In the genomic region with DNA sequence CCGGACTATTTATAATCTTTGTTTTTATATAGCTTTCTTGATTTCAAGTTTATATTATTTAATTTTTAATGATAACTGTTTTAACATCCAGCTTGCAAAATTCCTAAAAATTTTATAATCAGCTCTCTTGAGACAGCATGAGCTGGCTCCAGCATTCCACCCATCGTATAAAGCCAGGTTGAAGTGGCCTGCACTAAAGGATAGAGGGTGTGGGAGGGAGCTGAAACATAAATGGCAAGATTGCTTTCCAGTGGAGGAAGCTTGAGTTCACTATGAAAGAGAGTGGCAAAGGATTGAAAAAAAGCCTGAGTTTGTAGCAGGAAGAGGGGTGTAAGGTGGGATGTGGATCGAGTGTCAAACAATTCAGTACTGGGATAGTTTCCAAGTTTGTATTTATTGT, we compare ENCODE assay signal across 27 cellular contexts. TPM values are rescaled to one million over a fixed set of nuclear protein-coding genes. Genes with fewer than 3 reads are reported as not detected.
DNase-seq lines count a peak whose midpoint lies in the region; ATAC-seq, FAIRE-seq and TF ChIP-seq lines count a peak whose summit lies in the region.
"Had no signal": no experiment of that assay in that cellular context is flagged by ENCODE, and none has a peak within 500 bp of the region (broad histone marks: within the 10 kb centered on the region; RNA-seq: fewer than 3 reads in every experiment).

No MANE protein-coding gene starts in this region.

- peak; percentile 49 for FAIRE-seq in colon (lab: Jason Lieb, UNC)
- FAIRE-seq: A549, GM12892 had no signal

- no peak overlapping the region for H2BK15ac ChIP-seq in mesenchymal stem cell (ENCODE audit: low read depth, poor library complexity, severe bottlenecking)

- TF ChIP-seq CTCF in HFFc6 (IDR thresholded peaks at IDR 0.05): no peak

- H3K14ac ChIP-seq in mesenchymal stem cell (ENCODE audit: low read length in 2 of 2): no peak overlapping the region

- peak overlapping the region; percentile 52; the same call in 1 of the 2 replicates for H3K4me3 Mint-ChIP-seq in HFFc6
- H3K4me3 Mint-ChIP-seq: activated naive CD4-positive, alpha-beta T cell treated with anti-CD3 and anti-CD28 coated beads, Interleukin-2, amount 10 ng/mL, durations not matched to agents 7 days and 5 days; activated T-helper 1 cell treated with anti-CD3 and anti-CD28 coated beads, Interleukin-12 subunit alpha, Interleukin-12 subunit beta, Interleukin-2, Interleukin-4 antibody, amounts not matched to agents 30 ng/mL and 10 ng/mL and 1 ng/mL, durations not matched to agents 14 hours and 24 hours and 36 hours; B cell; stimulated activated effector memory CD8-positive, alpha-beta T cell treated with anti-CD3 and anti-CD28 coated beads, Interleukin-12 subunit alpha, Interleukin-12 subunit beta, amount 100 ng/mL, for 72 hours had no signal

- H3K27ac Mint-ChIP-seq in HFFc6: no peak overlapping the region
- H3K27ac Mint-ChIP-seq: activated naive CD4-positive, alpha-beta T cell treated with anti-CD3 and anti-CD28 coated beads, Interleukin-2, amount 10 ng/mL, durations not matched to agents 7 days and 5 days; activated T-helper 1 cell treated with anti-CD3 and anti-CD28 coated beads, Interleukin-12 subunit alpha, Interleukin-12 subunit beta, Interleukin-2, Interleukin-4 antibody, amounts not matched to agents 30 ng/mL and 10 ng/mL and 1 ng/mL, durations not matched to agents 14 hours and 24 hours and 36 hours; B cell; stimulated activated effector memory CD8-positive, alpha-beta T cell treated with anti-CD3 and anti-CD28 coated beads, Interleukin-12 subunit alpha, Interleukin-12 subunit beta, amount 100 ng/mL, for 72 hours had no signal

- H3K9me3 ChIP-seq in mesenchymal stem cell (ENCODE audit: control insufficient read depth, low read length): no peaks in the 10 kb centered on the region
- H3K9me3 ChIP-seq: A549, ascending aorta, ovary, testis, vagina had no signal

- no peak overlapping the region for H3K23ac ChIP-seq in mesenchymal stem cell (ENCODE audit: low read length in 2 of 2)

- no peak overlapping the region for H3K18ac ChIP-seq in mesenchymal stem cell (ENCODE audit: low read depth in 1 of 2, low read length in 2 of 2)

- H3K27ac ChIP-seq in ACC112 (ENCODE audit: low read depth, low read length) (no peak overlapping the region), mesenchymal stem cell (ENCODE audit: low read length, poor library complexity, severe bottlenecking) (no peak overlapping the region)
- H3K27ac ChIP-seq: A549, ascending aorta, ovary, RWPE1, testis, vagina had no signal

- no peak for ATAC-seq in HG03469 (IDR thresholded peaks at IDR 0.05; ENCODE audit: unreplicated experiment)
- ATAC-seq in GM18505 (IDR thresholded peaks at IDR 0.05; ENCODE audit: unreplicated experiment): no peak
- ATAC-seq: A549; stimulated activated effector memory CD8-positive, alpha-beta T cell treated with anti-CD3 and anti-CD28 coated beads, Interleukin-12 subunit alpha, Interleukin-12 subunit beta, amount 100 ng/mL, for 72 hours had no signal

- no peak overlapping the region for H4K8ac ChIP-seq in mesenchymal stem cell (ENCODE audit: low read length)

- H2BK12ac ChIP-seq in mesenchymal stem cell (ENCODE audit: low read length in 2 of 2): no peak overlapping the region

- no peaks in the 10 kb centered on the region for H3K79me2 ChIP-seq in ACC112 (ENCODE audit: control insufficient read depth, insufficient read depth, low read length, unreplicated experiment)

- H3K4me3 ChIP-seq in ACC112 (ENCODE audit: low read depth, low read length): peak overlapping the region; percentile 43
- H3K4me3 ChIP-seq in mesenchymal stem cell (ENCODE audit: insufficient read depth in 1 of 2, low read depth in 1 of 2, low read length in 2 of 2): peak overlapping the region in 1 of 2 experiments; percentile 55
- H3K4me3 ChIP-seq: A549, ascending aorta, ovary, testis, vagina had no signal

- H2BK5ac ChIP-seq in mesenchymal stem cell (ENCODE audit: low read depth, low read length, poor library complexity, severe bottlenecking): no peak overlapping the region

- H3K27me3 ChIP-seq in ACC112 (ENCODE audit: insufficient read depth, low read length) (no peaks in the 10 kb centered on the region; the same call in 1 of the 2 replicates), mesenchymal stem cell (ENCODE audit: control insufficient read depth in 1 of 2, insufficient read depth in 1 of 2, low read length in 2 of 2) (no peaks in the 10 kb centered on the region)
- H3K27me3 ChIP-seq: ascending aorta, ovary, testis, vagina had no signal

- peaks cover 2% of the 10 kb centered on the region; the same call in 1 of the 2 replicates for H3K27me3 Mint-ChIP-seq in HFFc6 (ENCODE audit: insufficient read depth)
- H3K27me3 Mint-ChIP-seq: activated naive CD4-positive, alpha-beta T cell treated with anti-CD3 and anti-CD28 coated beads, Interleukin-2, amount 10 ng/mL, durations not matched to agents 7 days and 5 days had no signal

- no peaks in the 10 kb centered on the region for H3K79me1 ChIP-seq in mesenchymal stem cell (replicated peaks; ENCODE audit: low read length, poor library complexity, severe bottlenecking)

- H3K9me3 Mint-ChIP-seq in HFFc6: peaks cover 8% of the 10 kb centered on the region; the same call in 1 of the 2 replicates
- H3K9me3 Mint-ChIP-seq: activated naive CD4-positive, alpha-beta T cell treated with anti-CD3 and anti-CD28 coated beads, Interleukin-2, amount 10 ng/mL, durations not matched to agents 7 days and 5 days; activated T-helper 1 cell treated with anti-CD3 and anti-CD28 coated beads, Interleukin-12 subunit alpha, Interleukin-12 subunit beta, Interleukin-2, Interleukin-4 antibody, amounts not matched to agents 30 ng/mL and 10 ng/mL and 1 ng/mL, durations not matched to agents 14 hours and 24 hours and 36 hours; stimulated activated effector memory CD8-positive, alpha-beta T cell treated with anti-CD3 and anti-CD28 coated beads, Interleukin-12 subunit alpha, Interleukin-12 subunit beta, amount 100 ng/mL, for 72 hours had no signal

- H3K4me2 ChIP-seq in mesenchymal stem cell (ENCODE audit: low read length, poor library complexity, severe bottlenecking): no peak overlapping the region
- H3K4me2 ChIP-seq: A549 had no signal

- WGBS in mesenchymal stem cell: 78% methylated on average over 2 of the region's 3 CpGs

- H3K36me3 Mint-ChIP-seq in HFFc6 (ENCODE audit: low read depth): 0 out of 2 replicates have a peak, but pooled peaks cover 3% of the 10 kb centered on the region
- H3K36me3 Mint-ChIP-seq: activated naive CD4-positive, alpha-beta T cell treated with anti-CD3 and anti-CD28 coated beads, Interleukin-2, amount 10 ng/mL, durations not matched to agents 7 days and 5 days; stimulated activated effector memory CD8-positive, alpha-beta T cell treated with anti-CD3 and anti-CD28 coated beads, Interleukin-12 subunit alpha, Interleukin-12 subunit beta, amount 100 ng/mL, for 72 hours had no signal

- DNase-seq in HFFc6 (no peak), mesenchymal stem cell (no peak), NCI-H1417 (lab: John Stamatoyannopoulos, UW) (no peak), NOMO-1 treated with dmso at 0.1 percent for 144 hours (lab: John Stamatoyannopoulos, UW; ENCODE audit: unreplicated experiment) (no peak)
- DNase-seq: activated naive CD4-positive, alpha-beta T cell treated with anti-CD3 and anti-CD28 coated beads, Interleukin-2, amount 10 ng/mL, durations not matched to agents 7 days and 5 days; caudate nucleus; head of caudate nucleus; kidney glomerular epithelial cell; mesendoderm; naive B cell; NCI-H2107; NCI-H524 treated with DMSO at 0.1 percent for 48 hours; ovary; stimulated activated CD4-positive, alpha-beta T cell treated with anti-CD3 and anti-CD28 coated beads, Interleukin-2, amount 100 ng/mL, for 48 hours; testis had no signal

- peak overlapping the region; percentile 39 for H2AFZ ChIP-seq in ACC112 (ENCODE audit: low read length, unreplicated experiment)
- H2AFZ ChIP-seq in mesenchymal stem cell (ENCODE audit: low read depth, low read length): no peak overlapping the region

- H2BK120ac ChIP-seq in mesenchymal stem cell (ENCODE audit: low read depth, low read length): no peak overlapping the region

- no peak overlapping the region for H3K4ac ChIP-seq in mesenchymal stem cell (ENCODE audit: low read depth in 1 of 2, low read length in 2 of 2)

- H2AK5ac ChIP-seq in mesenchymal stem cell (ENCODE audit: low read length, severe bottlenecking): no peak overlapping the region

- H3K4me1 ChIP-seq in ACC112 (ENCODE audit: control insufficient read depth, insufficient read depth, low read length, unreplicated experiment) (no peaks in the 10 kb centered on the region), mesenchymal stem cell (ENCODE audit: control insufficient read depth, insufficient read depth, low read depth, low read length) (no peaks in the 10 kb centered on the region)
- H3K4me1 ChIP-seq: A549, ascending aorta, testis, vagina had no signal

- TF ChIP-seq POLR2A in GM18505 (IDR thresholded peaks at IDR 0.05; ENCODE audit: borderline replicate concordance, extremely low read depth, insufficient read depth, insufficient read length): no peak

- no peaks in the 10 kb centered on the region for H3K36me3 ChIP-seq in ACC112 (ENCODE audit: insufficient read depth, low read length)
- H3K36me3 ChIP-seq in mesenchymal stem cell (ENCODE audit: control insufficient read depth in 1 of 2, insufficient read depth in 2 of 2, low read depth in 1 of 2, low read length in 2 of 2): no peaks in the 10 kb centered on the region
- H3K36me3 ChIP-seq: ascending aorta, ovary, vagina had no signal

- H4K91ac ChIP-seq in mesenchymal stem cell (ENCODE audit: low read length): no peak overlapping the region

- peaks cover 1% of the 10 kb centered on the region; the same call in 1 of the 2 replicates for H3K4me1 Mint-ChIP-seq in HFFc6 (ENCODE audit: low read depth)
- H3K4me1 Mint-ChIP-seq: activated naive CD4-positive, alpha-beta T cell treated with anti-CD3 and anti-CD28 coated beads, Interleukin-2, amount 10 ng/mL, durations not matched to agents 7 days and 5 days; stimulated activated effector memory CD8-positive, alpha-beta T cell treated with anti-CD3 and anti-CD28 coated beads, Interleukin-12 subunit alpha, Interleukin-12 subunit beta, amount 100 ng/mL, for 72 hours had no signal

- H3K9ac ChIP-seq in mesenchymal stem cell (ENCODE audit: low read length): peak overlapping the region; percentile 67

RNA-seq across cellular contexts. Expression of gene ZNF644, which starts 48.4 kb away (rescaled TPM):
- total RNA-seq in HFFc6 (2021; fragmentation: NEBNext Ultra II Directional; extraction: Animal tissue kit (Norgen Biotek cat#: 25700)): 10 to 100 TPM; 27.3 to 33.2 (median 30.9) TPM
- 22.6 TPM for polyA plus RNA-seq in mesenchymal stem cell (2013, experiment 1 of 2)
- polyA plus RNA-seq in mesenchymal stem cell (2013, experiment 2 of 2): 22.1 TPM
